ENCODE assay signal across 31 cellular contexts in genomic region chr2:223746611-223747010, GRCh38.
"Had no signal": no experiment of that assay in that cellular context is flagged by ENCODE, and none has a peak within 500 bp of the region (broad histone marks: within the 10 kb centered on the region; RNA-seq: fewer than 3 reads in every experiment).

No MANE protein-coding gene starts in this region.

- FAIRE-seq: bronchial epithelial cell, frontal cortex had no signal

- H3K9me3 Mint-ChIP-seq: activated B cell treated with CpG ODN at 0.5 μM for 24 hours; activated CD8-positive, alpha-beta T cell treated with anti-CD3 and anti-CD28 coated beads for 36 hours; activated naive CD4-positive, alpha-beta T cell treated with anti-CD3 and anti-CD28 coated beads for 36 hours; activated naive CD4-positive, alpha-beta T cell treated with anti-CD3 and anti-CD28 coated beads, Interleukin-2, amount 50 U/mL, for 24 hours; activated naive CD8-positive, alpha-beta T cell treated with anti-CD3 and anti-CD28 coated beads for 36 hours; activated naive CD8-positive, alpha-beta T cell treated with anti-CD3 and anti-CD28 coated beads, Interleukin-2, amount 50 U/mL, for 24 hours; activated T-cell treated with anti-CD3 and anti-CD28 coated beads, Interleukin-2, amount 50 U/mL, for 4 hours; activated T-helper 2 cell treated with anti-CD3 and anti-CD28 coated beads, Interferon-gamma antibody, Interleukin-2, Interleukin-4, amounts not matched to agents 10 μg/mL and 5 μg/mL and 100 μg/mL, durations not matched to agents 14 hours and 24 hours and 36 hours; central memory CD8-positive, alpha-beta T cell; dendritic cell treated with granulocyte-macrophage colony-stimulating factor and Interleukin-4, amounts not matched to agents 40 ng/mL and 50 ng/mL, for 4 days; effector memory CD8-positive, alpha-beta T cell; T-helper 2 cell treated with Interferon-gamma antibody and Interleukin-4, amounts not matched to agents 5 μg/mL and 100 μg/mL, for 36 hours had no signal

- H3K4me1 ChIP-seq: adrenal gland had no signal

- H3K36me3 ChIP-seq: adrenal gland, esophagus squamous epithelium, WERI-Rb-1 had no signal

- DNase-seq: activated B cell treated with CpG ODN at 0.5 μM for 24 hours; activated CD4-positive, alpha-beta T cell treated with anti-CD3 and anti-CD28 coated beads for 48 hours; activated CD4-positive, alpha-beta T cell treated with anti-CD3 and anti-CD28 coated beads, Interleukin-2, amount 50 U/mL, for 1 hour; activated CD4-positive, alpha-beta T cell treated with anti-CD3 and anti-CD28 coated beads, Interleukin-2, amount 50 U/mL, for 48 hours; activated CD8-positive, alpha-beta memory T cell treated with anti-CD3 and anti-CD28 coated beads for 24 hours; activated CD8-positive, alpha-beta T cell treated with anti-CD3 and anti-CD28 coated beads for 36 hours; activated effector memory CD4-positive, alpha-beta T cell treated with anti-CD3 and anti-CD28 coated beads, Interleukin-2, amount 50 U/mL, for 16 hours; activated naive CD4-positive, alpha-beta T cell treated with anti-CD3 and anti-CD28 coated beads for 36 hours; activated naive CD8-positive, alpha-beta T cell treated with anti-CD3 and anti-CD28 coated beads for 36 hours; activated naive CD8-positive, alpha-beta T cell treated with anti-CD3 and anti-CD28 coated beads, Interleukin-2, amount 50 U/mL, for 24 hours; activated T-cell treated with anti-CD3 and anti-CD28 coated beads, Interleukin-2, amount 50 U/mL, for 4 hours; adrenal gland; amygdala; aorta; effector CD4-positive, alpha-beta T cell; effector memory CD8-positive, alpha-beta T cell; esophagus squamous epithelium; head of caudate nucleus; T-helper 1 cell; T-helper 17 cell; T1000; WERI-Rb-1 had no signal

- H3K27ac ChIP-seq: adrenal gland, coronary artery, esophagus squamous epithelium, WERI-Rb-1 had no signal

- H3K9me3 ChIP-seq: adrenal gland, esophagus squamous epithelium had no signal

- H3K4me1 Mint-ChIP-seq: activated B cell treated with CpG ODN at 0.5 μM for 24 hours; activated naive CD4-positive, alpha-beta T cell treated with anti-CD3 and anti-CD28 coated beads, Interleukin-2, amount 50 U/mL, for 24 hours; activated naive CD8-positive, alpha-beta T cell treated with anti-CD3 and anti-CD28 coated beads for 36 hours; activated naive CD8-positive, alpha-beta T cell treated with anti-CD3 and anti-CD28 coated beads, Interleukin-2, amount 50 U/mL, for 24 hours; T-helper 17 cell had no signal

- H3K4me3 Mint-ChIP-seq: activated B cell treated with CpG ODN at 0.5 μM for 24 hours; activated CD8-positive, alpha-beta T cell treated with anti-CD3 and anti-CD28 coated beads for 36 hours; activated naive CD4-positive, alpha-beta T cell treated with anti-CD3 and anti-CD28 coated beads for 36 hours; activated naive CD4-positive, alpha-beta T cell treated with anti-CD3 and anti-CD28 coated beads, Interleukin-2, amount 50 U/mL, for 24 hours; activated naive CD8-positive, alpha-beta T cell treated with anti-CD3 and anti-CD28 coated beads for 36 hours; activated naive CD8-positive, alpha-beta T cell treated with anti-CD3 and anti-CD28 coated beads, Interleukin-2, amount 50 U/mL, for 24 hours; activated T-cell treated with anti-CD3 and anti-CD28 coated beads, Interleukin-2, amount 50 U/mL, for 4 hours; brain; central memory CD8-positive, alpha-beta T cell; dendritic cell treated with granulocyte-macrophage colony-stimulating factor and Interleukin-4, amounts not matched to agents 40 ng/mL and 50 ng/mL, for 4 days; effector memory CD8-positive, alpha-beta T cell; T-helper 17 cell; T-helper 2 cell treated with Interferon-gamma antibody and Interleukin-4, amounts not matched to agents 5 μg/mL and 100 μg/mL, for 36 hours had no signal

- H3K27me3 ChIP-seq: esophagus squamous epithelium had no signal

- H3K36me3 Mint-ChIP-seq: activated naive CD4-positive, alpha-beta T cell treated with anti-CD3 and anti-CD28 coated beads, Interleukin-2, amount 50 U/mL, for 24 hours; activated naive CD8-positive, alpha-beta T cell treated with anti-CD3 and anti-CD28 coated beads for 36 hours; brain had no signal

- H3K4me3 ChIP-seq: adrenal gland, coronary artery, esophagus squamous epithelium had no signal

- H3K27ac Mint-ChIP-seq: activated B cell treated with CpG ODN at 0.5 μM for 24 hours; activated CD8-positive, alpha-beta T cell treated with anti-CD3 and anti-CD28 coated beads for 36 hours; activated naive CD4-positive, alpha-beta T cell treated with anti-CD3 and anti-CD28 coated beads for 36 hours; activated naive CD4-positive, alpha-beta T cell treated with anti-CD3 and anti-CD28 coated beads, Interleukin-2, amount 50 U/mL, for 24 hours; activated naive CD8-positive, alpha-beta T cell treated with anti-CD3 and anti-CD28 coated beads for 36 hours; activated naive CD8-positive, alpha-beta T cell treated with anti-CD3 and anti-CD28 coated beads, Interleukin-2, amount 50 U/mL, for 24 hours; activated T-helper 2 cell treated with anti-CD3 and anti-CD28 coated beads, Interferon-gamma antibody, Interleukin-2, Interleukin-4, amounts not matched to agents 10 μg/mL and 5 μg/mL and 100 μg/mL, durations not matched to agents 14 hours and 24 hours and 36 hours; brain; dendritic cell treated with granulocyte-macrophage colony-stimulating factor and Interleukin-4, amounts not matched to agents 40 ng/mL and 50 ng/mL, for 4 days; T-helper 17 cell; T-helper 2 cell treated with Interferon-gamma antibody and Interleukin-4, amounts not matched to agents 5 μg/mL and 100 μg/mL, for 36 hours had no signal

- H3K27me3 Mint-ChIP-seq: activated B cell treated with CpG ODN at 0.5 μM for 24 hours had no signal
